In the genomic region with DNA sequence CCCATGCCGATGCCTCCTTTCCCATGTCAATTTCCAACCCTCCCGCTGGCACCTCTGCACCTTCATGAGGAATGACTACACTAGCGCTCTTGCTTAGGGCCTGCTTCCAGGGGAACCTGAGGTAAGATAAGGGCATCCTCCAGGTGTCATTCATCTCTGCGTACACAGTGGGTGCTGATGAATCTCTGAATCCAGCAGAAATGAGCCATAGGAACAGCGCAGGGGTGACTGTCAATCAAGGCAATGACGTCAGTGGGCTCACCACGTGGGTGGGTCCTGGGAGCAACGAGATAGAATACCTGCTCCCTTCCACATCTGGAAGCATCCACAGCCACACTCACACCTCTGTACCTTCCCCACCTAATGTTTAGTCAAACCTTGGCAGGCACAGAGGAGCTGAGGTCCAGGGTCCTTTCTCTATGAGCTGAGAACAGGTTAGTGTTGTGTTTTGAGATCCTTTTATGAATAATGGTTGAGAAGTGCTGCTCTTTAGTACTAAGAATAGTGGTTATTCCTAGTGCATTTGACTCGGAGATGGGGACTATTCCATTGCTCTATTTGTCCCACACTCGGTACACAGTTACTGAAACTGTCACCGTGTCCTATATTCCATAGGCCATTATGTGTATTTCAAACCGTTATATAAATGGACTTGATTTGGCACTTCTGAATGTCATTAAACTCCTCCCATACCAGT, we compare ENCODE assay signal across 19 cellular contexts.
"Had no signal": no experiment of that assay in that cellular context is flagged by ENCODE, and none has a peak within 500 bp of the region (broad histone marks: within the 10 kb centered on the region; RNA-seq: fewer than 3 reads in every experiment).

No MANE protein-coding gene starts in this region.

- H3K36me3 ChIP-seq: cardiac muscle cell, left lung, pancreas, tibial nerve had no signal

- DNase-seq: activated CD4-positive, alpha-beta T cell treated with anti-CD3 and anti-CD28 coated beads for 4 hours; activated CD4-positive, alpha-beta T cell treated with anti-CD3 and anti-CD28 coated beads, Interleukin-2, amount 50 U/mL, for 48 hours; activated naive CD4-positive, alpha-beta T cell treated with anti-CD3 and anti-CD28 coated beads, Interleukin-2, amount 10 ng/mL, durations not matched to agents 7 days and 5 days; activated T-cell treated with anti-CD3 and anti-CD28 coated beads, Interleukin-2, amount 50 U/mL, for 48 hours; dermis blood vessel endothelial cell; effector memory CD4-positive, alpha-beta T cell; foreskin keratinocyte; left lung; naive thymus-derived CD4-positive, alpha-beta T cell; pancreas; psoas muscle; right cardiac atrium; stimulated activated CD4-positive, alpha-beta T cell treated with anti-CD3 and anti-CD28 coated beads, Interleukin-12 subunit alpha, Interleukin-12 subunit beta, amount 100 ng/mL, for 4 hours; substantia nigra; T1000 had no signal

- H3K4me1 ChIP-seq: foreskin keratinocyte, left lung, psoas muscle had no signal

- H3K9me3 ChIP-seq: left lung, pancreas, psoas muscle, tibial nerve had no signal

- ATAC-seq: foreskin keratinocyte; left lung; naive thymus-derived CD4-positive, alpha-beta T cell; pancreas; psoas muscle; right cardiac atrium; WTC11 had no signal

- H3K27me3 ChIP-seq: pancreas, tibial nerve had no signal

- H3K27ac ChIP-seq: cardiac muscle cell, foreskin keratinocyte, left lung, pancreas, psoas muscle, tibial nerve had no signal

- H3K4me3 ChIP-seq: cardiac muscle cell, left lung, lung, pancreas, psoas muscle, tibial nerve had no signal

- FAIRE-seq: pancreas had no signal
